In genomic region chr5:150143725-150144058, GRCh38 we compare ENCODE assay signal across 10 cellular contexts. TPM values are rescaled to one million over a fixed set of nuclear protein-coding genes. Genes with fewer than 3 reads are reported as not detected.
DNase-seq lines count a peak whose midpoint lies in the region; ATAC-seq, FAIRE-seq and TF ChIP-seq lines count a peak whose summit lies in the region.
"Had no signal": no experiment of that assay in that cellular context is flagged by ENCODE, and none has a peak within 500 bp of the region (broad histone marks: within the 10 kb centered on the region; RNA-seq: fewer than 3 reads in every experiment).

No MANE protein-coding gene starts in this region.

- H3K9me3 ChIP-seq in breast epithelium (no peaks in the 10 kb centered on the region), kidney (ENCODE audit: control insufficient read depth in 1 of 2, low read length in 2 of 2) (no peaks in the 10 kb centered on the region), gastrocnemius medialis (no peaks in the 10 kb centered on the region)

- peak in 1 of 2 donors; percentile 15 for ATAC-seq in gastrocnemius medialis

- H3K27ac ChIP-seq in breast epithelium (peak overlapping the region; percentile 73 to 86), kidney (ENCODE audit: low read depth in 2 of 2, low read length in 2 of 2) (peak overlapping the region; percentile 80 to 85), gastrocnemius medialis (peak overlapping the region; percentile 75 to 82 (median 78))

- peak overlapping the region; percentile 96 to 99 (median 97) for H3K27ac Mint-ChIP-seq in CD14-positive monocyte

- peaks cover 2 to 3% of the 10 kb centered on the region in 2 donors for H3K36me3 Mint-ChIP-seq in CD14-positive monocyte

- in situ Hi-C loops in gastrocnemius medialis (cut with MboI; ENCODE audit: low sequenced_read_pairs in 4 of 4): no loop called here

- H3K9me3 Mint-ChIP-seq in CD14-positive monocyte: no peaks in the 10 kb centered on the region

- FAIRE-seq in kidney (lab: Jason Lieb, UNC): no peak

- peak overlapping the region in 1 of 2 donors; percentile 31 for H3K4me3 Mint-ChIP-seq in CD14-positive monocyte

- H3K27me3 ChIP-seq in breast epithelium (no peaks in the 10 kb centered on the region), gastrocnemius medialis (no peaks in the 10 kb centered on the region)

- peak overlapping the region; percentile 20 to 57 (median 23) for H3K4me3 ChIP-seq in breast epithelium
- H3K4me3 ChIP-seq in kidney (ENCODE audit: low read length in 2 of 2): no peak overlapping the region
- peak overlapping the region in 3 of 4 donors; percentile 3 to 37 (median 22) for H3K4me3 ChIP-seq in gastrocnemius medialis

- H3K9ac ChIP-seq in kidney (ENCODE audit: low read length in 2 of 2): peak overlapping the region in 1 of 2 donors; percentile 19

- peaks cover 4% of the 10 kb centered on the region in 2 donors for H3K4me1 ChIP-seq in breast epithelium
- peaks cover 31 to 41% of the 10 kb centered on the region in 2 donors for H3K4me1 ChIP-seq in kidney (ENCODE audit: control insufficient read depth in 1 of 2, insufficient read depth in 1 of 2, low read depth in 1 of 2, low read length in 2 of 2)
- peaks cover 0 to 7% of the 10 kb centered on the region in 2 donors for H3K4me1 ChIP-seq in gastrocnemius medialis

- H3K27me3 Mint-ChIP-seq in CD14-positive monocyte (ENCODE audit: low read depth in 3 of 3): peaks cover 0 to 6% (median 1%) of the 10 kb centered on the region in 3 donors

- DNase-seq in CD14-positive monocyte (ENCODE audit: low spot score): no peak
- no peak for DNase-seq in breast epithelium (ENCODE audit: low spot score in 2 of 2)
- DNase-seq in kidney: peak; percentile 72
- DNase-seq in gastrocnemius medialis: no peak
- no peak for DNase-seq in COLO668 (lab: John Stamatoyannopoulos, UW; ENCODE audit: unreplicated experiment)
- DNase-seq in NCI-H1694 treated with DMSO at 0.1 percent for 48 hours (lab: John Stamatoyannopoulos, UW): no peak
- no peak for DNase-seq in NCI-H187 (lab: John Stamatoyannopoulos, UW)
- DNase-seq in HCEC 1CT: no peak
- DNase-seq: stimulated activated CD4-positive, alpha-beta T cell treated with anti-CD3 and anti-CD28 coated beads, Interleukin-4, amount 100 ng/mL, for 4 hours had no signal

- no peaks in the 10 kb centered on the region for H3K36me3 ChIP-seq in breast epithelium
- H3K36me3 ChIP-seq in kidney (ENCODE audit: control insufficient read depth in 1 of 2, insufficient read depth in 2 of 2, low read length in 2 of 2): no peaks in the 10 kb centered on the region
- H3K36me3 ChIP-seq in gastrocnemius medialis: no peaks in the 10 kb centered on the region

- intact Hi-C loops in CD14-positive monocyte (cut with micrococcal nuclease) (no loop called here), breast epithelium (cut with DNase I; ENCODE audit: low total_unique reads) (no loop called here), kidney (cut with DNase I) (no loop called here), gastrocnemius medialis (cut with DNase I; ENCODE audit: low total_unique reads) (no loop called here)

- TF ChIP-seq POLR2A in breast epithelium (IDR thresholded peaks at IDR 0.05) (no peak), gastrocnemius medialis (IDR thresholded peaks at IDR 0.05) (no peak)

- H3K4me1 Mint-ChIP-seq in CD14-positive monocyte: peaks cover 40% of the 10 kb centered on the region

- TF ChIP-seq CTCF in CD14-positive monocyte (IDR thresholded peaks at IDR 0.05) (no peak), breast epithelium (IDR thresholded peaks at IDR 0.05) (no peak), kidney (IDR thresholded peaks at IDR 0.05; ENCODE audit: borderline replicate concordance, extremely low read depth, insufficient read depth) (no peak), gastrocnemius medialis (IDR thresholded peaks at IDR 0.05 in 4 of 5, conservative IDR thresholded peaks at IDR 0.05 in 1 of 5) (no peak)

RNA-seq across cellular contexts. Expression of gene PDGFRB, which starts 12.0 kb away (rescaled TPM):
- polyA plus RNA-seq in CD14-positive monocyte (under 1 TPM; 0.04 to 0.20 TPM), kidney (ENCODE audit: insufficient read depth, low read depth, low replicate concordance) (50.4 TPM)
- total RNA-seq in breast epithelium (100 to 1,000 TPM in 2 of 3 donors, 10 to 100 TPM in 1; 53.7 to 243 (median 146) TPM), kidney (104 TPM), gastrocnemius medialis (10 to 100 TPM; 27.9 to 58.4 (median 52.5) TPM)

RNA-seq across cellular contexts. Expression of gene CDX1, which starts 22.9 kb away (rescaled TPM):
- not detected for polyA plus RNA-seq in CD14-positive monocyte
- total RNA-seq in breast epithelium: 1 to 10 TPM in 1 of 3 donors, not detected in 2; 1.3 TPM
- total RNA-seq in kidney: not detected
- 0.39 TPM for polyA plus RNA-seq in kidney (ENCODE audit: insufficient read depth, low read depth, low replicate concordance)
- total RNA-seq in gastrocnemius medialis: 1 to 10 TPM in 1 of 4 donors, not detected in 3; 1.5 TPM
- total RNA-seq: lung microvascular endothelial cell had no signal

RNA-seq across cellular contexts. Expression of gene SLC6A7, which starts 46.2 kb away (rescaled TPM):
- not detected for polyA plus RNA-seq in CD14-positive monocyte
- total RNA-seq in breast epithelium: under 1 TPM in 2 of 3 donors, not detected in 1; 0.15 to 0.16 TPM
- not detected for total RNA-seq in kidney
- polyA plus RNA-seq in kidney (ENCODE audit: insufficient read depth, low read depth, low replicate concordance): not detected
- total RNA-seq in gastrocnemius medialis: under 1 TPM in 1 of 4 donors, not detected in 3; 0.07 TPM
- total RNA-seq: lung microvascular endothelial cell had no signal

RNA-seq across cellular contexts. Expression of gene CSF1R, which starts 57.3 kb away (rescaled TPM):
- polyA plus RNA-seq in CD14-positive monocyte: 100 to 1,000 TPM; 180 to 242 TPM
- 10 to 100 TPM; 11.5 to 79.0 (median 24.1) TPM for total RNA-seq in breast epithelium
- 55.8 TPM for total RNA-seq in kidney
- polyA plus RNA-seq in kidney (ENCODE audit: insufficient read depth, low read depth, low replicate concordance): 7.5 TPM
- 10 to 100 TPM in 2 of 4 donors, 1 to 10 TPM in 2; 7.5 to 17.0 (median 9.8) TPM for total RNA-seq in gastrocnemius medialis
- total RNA-seq: lung microvascular endothelial cell had no signal

Comparison
In these comparisons a context has a peak if more than half of its experiments do, and no peak if none do; other contexts are left out.
1. H3K4me3 ChIP-seq: peak in breast epithelium (3 of 3) and gastrocnemius medialis (3 of 4); none in kidney (0 of 2).
2. Peak in every context shown above with its lines, with median percentiles within 50 percentile points of each other: H3K27ac ChIP-seq.